8 cellular contexts compared by ENCODE assay signal in genomic region chr6:166997768-166998255, GRCh38. TPM values are rescaled to one million over a fixed set of nuclear protein-coding genes. Genes with fewer than 3 reads are reported as not detected.
DNase-seq lines count a peak whose midpoint lies in the region; ATAC-seq lines count a peak whose summit lies in the region.

No MANE protein-coding gene starts in this region.

- H3K4me3 ChIP-seq in ectodermal cell (ENCODE audit: insufficient read depth, low read depth, low read length) (peak overlapping the region; percentile 99), mesenchymal stem cell (ENCODE audit: insufficient read depth in 1 of 2, low read depth in 1 of 2, low read length in 2 of 2) (peak overlapping the region; percentile 82 to 94)

- peak overlapping the region; percentile 87 for H2AFZ ChIP-seq in mesenchymal stem cell (ENCODE audit: low read depth, low read length)

- no peak overlapping the region for H4K8ac ChIP-seq in mesenchymal stem cell (ENCODE audit: low read length)

- H3K27me3 ChIP-seq in ectodermal cell (ENCODE audit: control insufficient read depth, insufficient read depth, low read length, poor library complexity, severe bottlenecking) (no peaks in the 10 kb centered on the region), mesenchymal stem cell (ENCODE audit: control insufficient read depth in 1 of 2, insufficient read depth in 1 of 2, low read length in 2 of 2) (no peaks in the 10 kb centered on the region)

- H3K18ac ChIP-seq in mesenchymal stem cell (ENCODE audit: low read depth in 1 of 2, low read length in 2 of 2), result peak overlapping the region in 1 of 2 experiments; percentile 7

- H3K9me3 ChIP-seq in ectodermal cell (ENCODE audit: control insufficient read depth, low read length), result no peaks in the 10 kb centered on the region
- no peaks in the 10 kb centered on the region for H3K9me3 ChIP-seq in mesenchymal stem cell (ENCODE audit: control insufficient read depth, low read length)

- no peak overlapping the region for H3K23ac ChIP-seq in mesenchymal stem cell (ENCODE audit: low read length in 2 of 2)

- H2AK5ac ChIP-seq in mesenchymal stem cell (ENCODE audit: low read length, severe bottlenecking), result no peak overlapping the region

- DNase-seq in NCI-H1417 (lab: John Stamatoyannopoulos, UW), result peak; percentile 22 to 75 (median 74)
- no peak for DNase-seq in NCI-H1417 treated with DMSO at 0.1 percent for 48 hours (lab: John Stamatoyannopoulos, UW)
- DNase-seq in NCI-H2227 treated with DMSO at 0.1 percent for 48 hours (lab: John Stamatoyannopoulos, UW), result peak; percentile 25
- DNase-seq in activated CD4-positive, alpha-beta T cell treated with anti-CD3 and anti-CD28 coated beads for 48 hours, result peak; percentile 74
- peak; percentile 86 for DNase-seq in mesenchymal stem cell
- DNase-seq in stimulated activated CD8-positive, alpha-beta memory T cell treated with anti-CD3 and anti-CD28 coated beads, Interleukin-4, amount 100 ng/mL, for 24 hours (ENCODE audit: low read depth), result peak; percentile 15

- H2BK120ac ChIP-seq in mesenchymal stem cell (ENCODE audit: low read depth, low read length), result no peak overlapping the region

- H2BK15ac ChIP-seq in mesenchymal stem cell (ENCODE audit: low read depth, poor library complexity, severe bottlenecking), result no peak overlapping the region

- H3K79me1 ChIP-seq in mesenchymal stem cell (replicated peaks; ENCODE audit: low read length, poor library complexity, severe bottlenecking), result peaks cover 26% of the 10 kb centered on the region

- H3K36me3 ChIP-seq in ectodermal cell (ENCODE audit: control insufficient read depth, insufficient read depth, low read length) (peaks cover 20% of the 10 kb centered on the region), mesenchymal stem cell (ENCODE audit: control insufficient read depth in 1 of 2, insufficient read depth in 2 of 2, low read depth in 1 of 2, low read length in 2 of 2) (peaks cover 0 to 4% of the 10 kb centered on the region in 2 experiments)

- WGBS in ectodermal cell, 2 experiments, result 8 to 9% methylated on average over 38 of the region's 38 CpGs
- 4% methylated on average over 37 of the region's 38 CpGs for WGBS in mesenchymal stem cell

- no peak overlapping the region for H3K14ac ChIP-seq in mesenchymal stem cell (ENCODE audit: low read length in 2 of 2)

- no peak overlapping the region for H2BK12ac ChIP-seq in mesenchymal stem cell (ENCODE audit: low read length in 2 of 2)

- peak overlapping the region; percentile 80 for H3K9ac ChIP-seq in mesenchymal stem cell (ENCODE audit: low read length)

- peak; percentile 35 for ATAC-seq in HG02884 (IDR thresholded peaks at IDR 0.05; ENCODE audit: unreplicated experiment)

- H4K91ac ChIP-seq in mesenchymal stem cell (ENCODE audit: low read length), result no peak overlapping the region

- H2BK5ac ChIP-seq in mesenchymal stem cell (ENCODE audit: low read depth, low read length, poor library complexity, severe bottlenecking), result no peak overlapping the region

- H3K4me1 ChIP-seq in ectodermal cell (ENCODE audit: control insufficient read depth, insufficient read depth, low read length), result peaks cover 9% of the 10 kb centered on the region
- H3K4me1 ChIP-seq in mesenchymal stem cell (ENCODE audit: control insufficient read depth, insufficient read depth, low read depth, low read length), result peaks cover 9% of the 10 kb centered on the region

- no peak overlapping the region for H3K27ac ChIP-seq in ectodermal cell (ENCODE audit: insufficient read depth, low read depth, low read length, poor library complexity, severe bottlenecking)
- no peak overlapping the region for H3K27ac ChIP-seq in mesenchymal stem cell (ENCODE audit: low read length, poor library complexity, severe bottlenecking)

- no peak overlapping the region for H3K4ac ChIP-seq in mesenchymal stem cell (ENCODE audit: low read depth in 1 of 2, low read length in 2 of 2)

- peak overlapping the region; percentile 100 for H3K4me2 ChIP-seq in mesenchymal stem cell (ENCODE audit: low read length, poor library complexity, severe bottlenecking)

RNA-seq across cellular contexts. Expression of gene CEP43, which starts 1.4 kb away (rescaled TPM):
- polyA plus RNA-seq in ectodermal cell (2013, experiment 1 of 4), result 41.5 TPM
- polyA plus RNA-seq in ectodermal cell (2013, experiment 2 of 4), result 45.1 TPM
- polyA plus RNA-seq in ectodermal cell (2013, experiment 3 of 4), result 30.0 TPM
- polyA plus RNA-seq in ectodermal cell (2013, experiment 4 of 4), result 31.9 TPM
- polyA plus RNA-seq in mesenchymal stem cell (2013, experiment 1 of 2), result 6.9 TPM
- 7.1 TPM for polyA plus RNA-seq in mesenchymal stem cell (2013, experiment 2 of 2)

RNA-seq across cellular contexts. Expression of gene RNASET2, which starts 41.5 kb away (rescaled TPM):
- polyA plus RNA-seq in ectodermal cell (2013, experiment 1 of 4), result 12.6 TPM
- polyA plus RNA-seq in ectodermal cell (2013, experiment 2 of 4), result 15.6 TPM
- 15.7 TPM for polyA plus RNA-seq in ectodermal cell (2013, experiment 3 of 4)
- 20.4 TPM for polyA plus RNA-seq in ectodermal cell (2013, experiment 4 of 4)
- 27.7 TPM for polyA plus RNA-seq in mesenchymal stem cell (2013, experiment 1 of 2)
- polyA plus RNA-seq in mesenchymal stem cell (2013, experiment 2 of 2), result 28.0 TPM
